In the genomic region with DNA sequence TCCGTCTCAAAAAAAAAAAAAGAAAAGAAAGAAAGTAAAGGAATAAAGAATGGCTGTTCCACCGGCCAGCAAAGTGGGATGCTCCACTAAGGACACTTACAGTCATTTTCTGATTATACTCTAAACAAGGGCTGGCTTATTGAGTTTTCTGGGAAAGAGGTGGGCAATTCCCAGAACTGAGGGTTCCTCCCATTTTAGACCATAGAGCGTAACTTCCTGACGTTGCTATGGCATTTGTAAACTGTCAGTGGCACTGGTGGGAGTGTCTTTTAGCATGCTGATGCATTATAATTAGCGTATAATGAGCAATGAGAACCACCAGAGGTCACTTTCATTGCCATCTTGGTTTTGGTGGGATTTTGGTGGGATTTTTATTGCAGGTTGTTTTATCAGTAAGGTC, we compare ENCODE assay signal across 36 cellular contexts.
"Had no signal": no experiment of that assay in that cellular context is flagged by ENCODE, and none has a peak within 500 bp of the region (broad histone marks: within the 10 kb centered on the region; RNA-seq: fewer than 3 reads in every experiment).

No MANE protein-coding gene starts in this region.

- FAIRE-seq: bronchial epithelial cell, TTC549 had no signal

- H3K27ac Mint-ChIP-seq: activated B cell treated with CpG ODN at 0.5 μM for 24 hours; activated CD4-positive, alpha-beta memory T cell treated with anti-CD3 and anti-CD28 coated beads for 36 hours; activated CD4-positive, alpha-beta T cell treated with anti-CD3 and anti-CD28 coated beads, Interleukin-2, amount 10 ng/mL, durations not matched to agents 24 days and 14 days; activated CD8-positive, alpha-beta T cell treated with anti-CD3 and anti-CD28 coated beads for 36 hours; activated naive CD4-positive, alpha-beta T cell treated with anti-CD3 and anti-CD28 coated beads, Interleukin-2, amount 50 U/mL, for 24 hours; activated naive CD8-positive, alpha-beta T cell; activated naive CD8-positive, alpha-beta T cell treated with anti-CD3 and anti-CD28 coated beads, Interleukin-2, amount 10 ng/mL, durations not matched to agents 7 days and 5 days; activated naive CD8-positive, alpha-beta T cell treated with anti-CD3 and anti-CD28 coated beads, Interleukin-2, amount 50 U/mL, for 24 hours; activated T-cell treated with anti-CD3 and anti-CD28 coated beads, Interleukin-2, amount 50 U/mL, for 72 hours; activated T-helper 1 cell treated with anti-CD3 and anti-CD28 coated beads, Interleukin-12 subunit alpha, Interleukin-12 subunit beta, Interleukin-2, Interleukin-4 antibody, amounts not matched to agents 30 ng/mL and 10 ng/mL and 1 ng/mL, durations not matched to agents 14 hours and 24 hours and 36 hours; activated T-helper 17 cell treated with anti-CD3 and anti-CD28 coated beads, Interleukin-2, amount 50 U/mL, for 72 hours; brain; T-helper 1 cell treated with Interleukin-12 subunit alpha and Interleukin-12 subunit beta and Interleukin-4 antibody, amounts not matched to agents 30 μg/mL and 1 μg/mL, for 36 hours; T-helper 2 cell treated with Interferon-gamma antibody and Interleukin-4, amounts not matched to agents 5 μg/mL and 100 μg/mL, for 36 hours had no signal

- H3K4me1 Mint-ChIP-seq: brain had no signal

- H3K4me3 Mint-ChIP-seq: activated B cell treated with CpG ODN at 0.5 μM for 24 hours; activated CD4-positive, alpha-beta memory T cell treated with anti-CD3 and anti-CD28 coated beads for 36 hours; activated CD4-positive, alpha-beta T cell treated with anti-CD3 and anti-CD28 coated beads, Interleukin-2, amount 10 ng/mL, durations not matched to agents 24 days and 14 days; activated CD8-positive, alpha-beta T cell treated with anti-CD3 and anti-CD28 coated beads for 36 hours; activated naive CD4-positive, alpha-beta T cell treated with anti-CD3 and anti-CD28 coated beads, Interleukin-2, amount 10 ng/mL, durations not matched to agents 7 days and 5 days; activated naive CD4-positive, alpha-beta T cell treated with anti-CD3 and anti-CD28 coated beads, Interleukin-2, amount 50 U/mL, for 24 hours; activated naive CD8-positive, alpha-beta T cell; activated naive CD8-positive, alpha-beta T cell treated with anti-CD3 and anti-CD28 coated beads, Interleukin-2, amount 10 ng/mL, durations not matched to agents 7 days and 5 days; activated naive CD8-positive, alpha-beta T cell treated with anti-CD3 and anti-CD28 coated beads, Interleukin-2, amount 50 U/mL, for 24 hours; activated T-cell treated with anti-CD3 and anti-CD28 coated beads, Interleukin-2, amount 50 U/mL, for 4 hours; activated T-cell treated with anti-CD3 and anti-CD28 coated beads, Interleukin-2, amount 50 U/mL, for 72 hours; activated T-helper 1 cell treated with anti-CD3 and anti-CD28 coated beads, Interleukin-12 subunit alpha, Interleukin-12 subunit beta, Interleukin-2, Interleukin-4 antibody, amounts not matched to agents 30 ng/mL and 10 ng/mL and 1 ng/mL, durations not matched to agents 14 hours and 24 hours and 36 hours; activated T-helper 17 cell treated with anti-CD3 and anti-CD28 coated beads, Interleukin-2, amount 50 U/mL, for 72 hours; brain; central memory CD8-positive, alpha-beta T cell; T-helper 1 cell treated with Interleukin-12 subunit alpha and Interleukin-12 subunit beta and Interleukin-4 antibody, amounts not matched to agents 30 μg/mL and 1 μg/mL, for 36 hours; T-helper 2 cell treated with Interferon-gamma antibody and Interleukin-4, amounts not matched to agents 5 μg/mL and 100 μg/mL, for 36 hours had no signal

- ATAC-seq: activated CD8-positive, alpha-beta T cell treated with anti-CD3 and anti-CD28 coated beads for 36 hours; activated naive CD8-positive, alpha-beta T cell treated with anti-CD3 and anti-CD28 coated beads, Interleukin-2, amount 50 U/mL, for 24 hours; activated T-cell treated with anti-CD3 and anti-CD28 coated beads, Interleukin-2, amount 50 U/mL, for 4 hours; activated T-cell treated with anti-CD3 and anti-CD28 coated beads, Interleukin-2, amount 50 U/mL, for 72 hours; activated T-helper 17 cell treated with anti-CD3 and anti-CD28 coated beads, Interleukin-2, amount 50 U/mL, for 72 hours had no signal

- DNase-seq: activated B cell treated with CpG ODN at 0.5 μM for 24 hours; activated CD4-positive, alpha-beta memory T cell treated with anti-CD3 and anti-CD28 coated beads for 36 hours; activated CD4-positive, alpha-beta T cell treated with anti-CD3 and anti-CD28 coated beads for 4 hours; activated CD4-positive, alpha-beta T cell treated with anti-CD3 and anti-CD28 coated beads, Interleukin-2, amount 10 ng/mL, durations not matched to agents 24 days and 14 days; activated CD4-positive, alpha-beta T cell treated with anti-CD3 and anti-CD28 coated beads, Interleukin-2, amount 50 U/mL, for 1 hour; activated CD4-positive, alpha-beta T cell treated with anti-CD3 and anti-CD28 coated beads, Interleukin-2, amount 50 U/mL, for 4 hours; activated CD4-positive, CD25-positive, alpha-beta regulatory T cell treated with anti-CD3 and anti-CD28 coated beads, Interleukin-2, amount 50 U/mL, for 72 hours; activated CD8-positive, alpha-beta memory T cell treated with anti-CD3 and anti-CD28 coated beads, Interleukin-2, amount 50 U/mL, for 4 hours; activated CD8-positive, alpha-beta T cell treated with anti-CD3 and anti-CD28 coated beads for 36 hours; activated effector memory CD4-positive, alpha-beta T cell treated with anti-CD3 and anti-CD28 coated beads, Interleukin-2, amount 50 U/mL, for 16 hours; activated gamma-delta T cell treated with Interleukin-2 at 50 U/mL for 16 hours; activated naive CD4-positive, alpha-beta T cell; activated naive CD4-positive, alpha-beta T cell treated with anti-CD3 and anti-CD28 coated beads, Interleukin-2, amount 10 ng/mL, durations not matched to agents 7 days and 5 days; activated naive CD8-positive, alpha-beta T cell treated with anti-CD3 and anti-CD28 coated beads, Interleukin-2, amount 10 ng/mL, durations not matched to agents 7 days and 5 days; activated naive CD8-positive, alpha-beta T cell treated with anti-CD3 and anti-CD28 coated beads, Interleukin-2, amount 50 U/mL, for 24 hours; activated T-cell treated with anti-CD3 and anti-CD28 coated beads for 4 hours; activated T-cell treated with anti-CD3 and anti-CD28 coated beads, Interleukin-2, amount 50 U/mL, for 1 hour; activated T-cell treated with anti-CD3 and anti-CD28 coated beads, Interleukin-2, amount 50 U/mL, for 4 hours; activated T-cell treated with anti-CD3 and anti-CD28 coated beads, Interleukin-2, amount 50 U/mL, for 72 hours; amygdala; anterior cingulate cortex; caudate nucleus; cerebellar nuclear complex; T-helper 1 cell; T-helper 2 cell; T-helper 9 cell had no signal

- H3K27me3 Mint-ChIP-seq: activated B cell treated with CpG ODN at 0.5 μM for 24 hours; activated CD4-positive, alpha-beta memory T cell treated with anti-CD3 and anti-CD28 coated beads for 36 hours; activated CD4-positive, alpha-beta T cell treated with anti-CD3 and anti-CD28 coated beads, Interleukin-2, amount 10 ng/mL, durations not matched to agents 24 days and 14 days; activated CD8-positive, alpha-beta T cell treated with anti-CD3 and anti-CD28 coated beads for 36 hours; activated naive CD4-positive, alpha-beta T cell treated with anti-CD3 and anti-CD28 coated beads, Interleukin-2, amount 10 ng/mL, durations not matched to agents 7 days and 5 days; activated naive CD4-positive, alpha-beta T cell treated with anti-CD3 and anti-CD28 coated beads, Interleukin-2, amount 50 U/mL, for 24 hours; activated naive CD8-positive, alpha-beta T cell; activated naive CD8-positive, alpha-beta T cell treated with anti-CD3 and anti-CD28 coated beads, Interleukin-2, amount 10 ng/mL, durations not matched to agents 7 days and 5 days; activated naive CD8-positive, alpha-beta T cell treated with anti-CD3 and anti-CD28 coated beads, Interleukin-2, amount 50 U/mL, for 24 hours; activated T-helper 17 cell treated with anti-CD3 and anti-CD28 coated beads, Interleukin-2, amount 50 U/mL, for 72 hours; brain; central memory CD8-positive, alpha-beta T cell had no signal

- H3K9me3 Mint-ChIP-seq: activated T-helper 17 cell treated with anti-CD3 and anti-CD28 coated beads, Interleukin-2, amount 50 U/mL, for 72 hours; central memory CD8-positive, alpha-beta T cell had no signal
